In genomic region chr3:192917258-192917507, GRCh38 we compare ENCODE assay signal across 1 cellular context.
TF ChIP-seq lines count a peak whose summit lies in the region.

No MANE protein-coding gene starts in this region.

TF ChIP-seq in GM12878, 131 proteins besides CTCF, POLR2A, EP300 and RAD21 (continued from another document):
- no peak for TF ChIP-seq BACH1 (IDR thresholded peaks at IDR 0.05; ENCODE audit: borderline replicate concordance)
- no peak for TF ChIP-seq CREB1 (IDR thresholded peaks at IDR 0.05; ENCODE audit: low read depth)
- TF ChIP-seq EZH2 (IDR thresholded peaks at IDR 0.05; ENCODE audit: borderline replicate concordance, control insufficient read depth, low read depth, low read length), result no peak
- no peak for TF ChIP-seq SREBF1 (IDR thresholded peaks at IDR 0.05; ENCODE audit: low read length)
- no peak for TF ChIP-seq SREBF2 (IDR thresholded peaks at IDR 0.05; ENCODE audit: low read length)
- no peak for TF ChIP-seq MXI1 (IDR thresholded peaks at IDR 0.05; ENCODE audit: low read depth, low read length)
- no peak for TF ChIP-seq NFXL1 (IDR thresholded peaks at IDR 0.05; ENCODE audit: borderline replicate concordance)
- TF ChIP-seq YBX1 (IDR thresholded peaks at IDR 0.05), result no peak
- TF ChIP-seq CHD2 (IDR thresholded peaks at IDR 0.05; ENCODE audit: borderline replicate concordance, low read depth, low read length), result no peak
- TF ChIP-seq GABPA (IDR thresholded peaks at IDR 0.05; ENCODE audit: low read depth), result no peak
- TF ChIP-seq, protein P1, sequence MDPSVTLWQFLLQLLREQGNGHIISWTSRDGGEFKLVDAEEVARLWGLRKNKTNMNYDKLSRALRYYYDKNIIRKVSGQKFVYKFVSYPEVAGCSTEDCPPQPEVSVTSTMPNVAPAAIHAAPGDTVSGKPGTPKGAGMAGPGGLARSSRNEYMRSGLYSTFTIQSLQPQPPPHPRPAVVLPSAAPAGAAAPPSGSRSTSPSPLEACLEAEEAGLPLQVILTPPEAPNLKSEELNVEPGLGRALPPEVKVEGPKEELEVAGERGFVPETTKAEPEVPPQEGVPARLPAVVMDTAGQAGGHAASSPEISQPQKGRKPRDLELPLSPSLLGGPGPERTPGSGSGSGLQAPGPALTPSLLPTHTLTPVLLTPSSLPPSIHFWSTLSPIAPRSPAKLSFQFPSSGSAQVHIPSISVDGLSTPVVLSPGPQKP (IDR thresholded peaks at IDR 0.05; ENCODE audit: low read depth, low read length), result no peak
- TF ChIP-seq RFX5 (IDR thresholded peaks at IDR 0.05; ENCODE audit: low read depth, low read length), result no peak
- peak; percentile 7; the same call in 1 of the 2 replicates for TF ChIP-seq PAX5 (IDR thresholded peaks at IDR 0.05; ENCODE audit: borderline replicate concordance, low read depth, low read length)
- TF ChIP-seq HCFC1 (IDR thresholded peaks at IDR 0.05; ENCODE audit: low read length), result no peak
- no peak for TF ChIP-seq MEF2A (IDR thresholded peaks at IDR 0.05; ENCODE audit: insufficient read depth, low read depth, low read length)
- TF ChIP-seq PML (IDR thresholded peaks at IDR 0.05; ENCODE audit: low read length), result no peak; the same call in 1 of the 2 replicates
- TF ChIP-seq RCOR1 (conservative IDR thresholded peaks at IDR 0.05; ENCODE audit: low read depth, low read length), result no peak
- no peak for TF ChIP-seq RBBP5 (conservative IDR thresholded peaks at IDR 0.05)
- TF ChIP-seq USF2 (IDR thresholded peaks at IDR 0.05; ENCODE audit: borderline replicate concordance, low read depth, low read length), result no peak
- no peak for TF ChIP-seq ETV6 (conservative IDR thresholded peaks at IDR 0.05 in 1 of 2, IDR thresholded peaks at IDR 0.05 in 1 of 2; ENCODE audit: borderline replicate concordance in 1 of 2, low read depth in 1 of 2)
- TF ChIP-seq IKZF1 (conservative IDR thresholded peaks at IDR 0.05), result no peak; the same call in 1 of the 2 replicates
- TF ChIP-seq FOXK2 (IDR thresholded peaks at IDR 0.05), result no peak
- TF ChIP-seq DPF2 (IDR thresholded peaks at IDR 0.05), result no peak
- no peak for TF ChIP-seq POU2F2 (IDR thresholded peaks at IDR 0.05; ENCODE audit: borderline replicate concordance, low read depth, low read length)
- peak; percentile 63 for TF ChIP-seq NBN (IDR thresholded peaks at IDR 0.05)
- no peak for TF ChIP-seq CREM (IDR thresholded peaks at IDR 0.05; ENCODE audit: low read depth)
- TF ChIP-seq TCF7 (IDR thresholded peaks at IDR 0.05; ENCODE audit: borderline replicate concordance), result no peak
- no peak for TF ChIP-seq SMAD1 (IDR thresholded peaks at IDR 0.05; ENCODE audit: low read depth, partially characterized antibody)
- TF ChIP-seq, protein P2, sequence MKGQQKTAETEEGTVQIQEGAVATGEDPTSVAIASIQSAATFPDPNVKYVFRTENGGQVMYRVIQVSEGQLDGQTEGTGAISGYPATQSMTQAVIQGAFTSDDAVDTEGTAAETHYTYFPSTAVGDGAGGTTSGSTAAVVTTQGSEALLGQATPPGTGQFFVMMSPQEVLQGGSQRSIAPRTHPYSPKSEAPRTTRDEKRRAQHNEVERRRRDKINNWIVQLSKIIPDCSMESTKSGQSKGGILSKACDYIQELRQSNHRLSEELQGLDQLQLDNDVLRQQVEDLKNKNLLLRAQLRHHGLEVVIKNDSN (IDR thresholded peaks at IDR 0.05; ENCODE audit: borderline replicate concordance, extremely low read length, insufficient read depth, low read depth, low read length), result no peak
- TF ChIP-seq CBX5 (IDR thresholded peaks at IDR 0.05; ENCODE audit: low read depth), result no peak
- TF ChIP-seq TCF12 (IDR thresholded peaks at IDR 0.05; ENCODE audit: low read depth, low read length), result 0 out of 2 replicates have a peak, but pooled peaks have one; percentile 21
- TF ChIP-seq IKZF2 (IDR thresholded peaks at IDR 0.05), result 0 out of 4 replicates have a peak, but pooled peaks of 1 of the 2 experiments have one; percentile 50
- TF ChIP-seq MYC (IDR thresholded peaks at IDR 0.05; ENCODE audit: insufficient read depth, insufficient read length, insufficient replicate concordance, low read length, severe bottlenecking), result no peak
- TF ChIP-seq BCLAF1 (IDR thresholded peaks at IDR 0.05), result no peak
- TF ChIP-seq, protein P3, sequence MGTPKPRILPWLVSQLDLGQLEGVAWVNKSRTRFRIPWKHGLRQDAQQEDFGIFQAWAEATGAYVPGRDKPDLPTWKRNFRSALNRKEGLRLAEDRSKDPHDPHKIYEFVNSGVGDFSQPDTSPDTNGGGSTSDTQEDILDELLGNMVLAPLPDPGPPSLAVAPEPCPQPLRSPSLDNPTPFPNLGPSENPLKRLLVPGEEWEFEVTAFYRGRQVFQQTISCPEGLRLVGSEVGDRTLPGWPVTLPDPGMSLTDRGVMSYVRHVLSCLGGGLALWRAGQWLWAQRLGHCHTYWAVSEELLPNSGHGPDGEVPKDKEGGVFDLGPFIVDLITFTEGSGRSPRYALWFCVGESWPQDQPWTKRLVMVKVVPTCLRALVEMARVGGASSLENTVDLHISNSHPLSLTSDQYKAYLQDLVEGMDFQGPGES (IDR thresholded peaks at IDR 0.05), result no peak
- TF ChIP-seq SIN3A (IDR thresholded peaks at IDR 0.05; ENCODE audit: low read depth, low read length), result no peak
- TF ChIP-seq SMARCA5 (IDR thresholded peaks at IDR 0.05), result no peak
- TF ChIP-seq SUZ12 (IDR thresholded peaks at IDR 0.05; ENCODE audit: unreplicated experiment), result no peak
- no peak for TF ChIP-seq KAT2A (conservative IDR thresholded peaks at IDR 0.05; ENCODE audit: control insufficient read depth, low read depth, low read length)
- no peak for TF ChIP-seq PBX3 (IDR thresholded peaks at IDR 0.05; ENCODE audit: insufficient replicate concordance, low read depth, low read length)
TF ChIP-seq in GM12878: peak in this region for 9.
